Comparison of ENCODE assay signal across 7 cellular contexts in the genomic region with DNA sequence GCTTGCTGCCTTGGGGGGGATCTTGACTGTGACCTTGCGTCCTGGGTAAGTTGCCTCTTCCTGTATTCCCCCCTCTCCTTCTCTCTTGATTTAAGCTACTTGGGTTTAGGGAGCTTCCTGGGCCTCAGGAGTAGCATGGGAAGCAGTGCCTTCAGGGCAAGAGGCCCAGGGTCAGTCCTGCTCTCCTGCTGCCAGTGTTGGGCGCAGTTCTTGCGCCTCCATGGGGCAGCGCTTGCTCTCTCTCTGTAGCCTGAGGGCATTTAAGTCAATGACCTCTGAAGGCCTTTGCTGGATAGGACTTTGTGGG.
DNase-seq lines count a peak whose midpoint lies in the region; ATAC-seq and TF ChIP-seq lines count a peak whose summit lies in the region.

No MANE protein-coding gene starts in this region.

- H3K9ac ChIP-seq in stomach smooth muscle (ENCODE audit: low read length in 2 of 2) = peak overlapping the region; percentile 42 to 58

- H3K27me3 ChIP-seq in right lobe of liver = no peaks in the 10 kb centered on the region
- H3K27me3 ChIP-seq in stomach smooth muscle (ENCODE audit: control insufficient read depth in 1 of 2, insufficient read depth in 2 of 2, low read length in 2 of 2) = no peaks in the 10 kb centered on the region

- no peaks in the 10 kb centered on the region for H3K9me2 ChIP-seq in OCI-LY7 (ENCODE audit: insufficient read depth, low read length)

- peak overlapping the region; percentile 16; the same call in 1 of the 2 replicates for H2AFZ ChIP-seq in OCI-LY7 (ENCODE audit: low read length)

- WGBS in adipose tissue, 3 donors = 77 to 85% (median 82%) methylated on average over 4 of the region's 4 CpGs
- WGBS in right lobe of liver (ENCODE audit: insufficient coverage, low coverage, low lambda C conversion rate, missing lambda C conversion rate) = 80% methylated on average over 2 of the region's 4 CpGs

- peaks cover 6% of the 10 kb centered on the region for H3K4me1 ChIP-seq in OCI-LY7 (ENCODE audit: insufficient read depth, low read length, poor library complexity, severe bottlenecking)
- H3K4me1 ChIP-seq in right lobe of liver = peaks cover 0 to 14% (median 3%) of the 10 kb centered on the region in 4 donors
- peaks cover 40% of the 10 kb centered on the region for H3K4me1 ChIP-seq in stomach smooth muscle (ENCODE audit: control insufficient read depth, insufficient read depth, low read length)

- H3K27ac ChIP-seq in OCI-LY7 (ENCODE audit: low read depth, low read length, poor library complexity, severe bottlenecking) (no peak overlapping the region), adipose tissue (ENCODE audit: low read depth, low read length) (peak overlapping the region; percentile 80), right lobe of liver (peak overlapping the region; percentile 33 to 77 (median 71)), stomach smooth muscle (ENCODE audit: low read length) (peak overlapping the region; percentile 88)

- no peaks in the 10 kb centered on the region for H3K9me3 ChIP-seq in OCI-LY7 (ENCODE audit: low read length)
- no peaks in the 10 kb centered on the region for H3K9me3 ChIP-seq in right lobe of liver
- no peaks in the 10 kb centered on the region for H3K9me3 ChIP-seq in stomach smooth muscle (ENCODE audit: control insufficient read depth in 2 of 2, low read length in 2 of 2)

- no TSS peak for BruUV-seq in OCI-LY7 (replicated peaks; lab: Mats Ljungman, UMichigan)

- ATAC-seq in right lobe of liver = peak; percentile 47 to 84 (median 62)
- no peak for ATAC-seq in HG02970 (IDR thresholded peaks at IDR 0.05; ENCODE audit: low FRiP score, unreplicated experiment)

- DNase-seq in OCI-LY7 (ENCODE audit: low spot score) (no peak), right lobe of liver (no peak), GM19238 (ENCODE audit: insufficient read length, low spot score) (no peak), erythroblast (lab: John Stamatoyannopoulos, UW) (no peak)

- no peaks in the 10 kb centered on the region for H3K79me2 ChIP-seq in OCI-LY7 (ENCODE audit: insufficient read depth, low read depth, low read length)

- H4K20me1 ChIP-seq in OCI-LY7 (ENCODE audit: insufficient read depth, low read length) = no peaks in the 10 kb centered on the region

- H3K4me3 ChIP-seq in OCI-LY7 (ENCODE audit: low read depth, low read length, poor library complexity, severe bottlenecking) (no peak overlapping the region), right lobe of liver (no peak overlapping the region), stomach smooth muscle (ENCODE audit: low read length in 2 of 2) (peak overlapping the region; percentile 41 to 69)

- CTCF ChIA-PET in OCI-LY7 (lab: Charles Lee; ENCODE audit: unreplicated experiment) = no interaction called here

- peak overlapping the region; percentile 59; the same call in 1 of the 2 replicates for H3K4me2 ChIP-seq in OCI-LY7 (ENCODE audit: low read length)

- POLR2A ChIA-PET in OCI-LY7 (lab: Charles Lee) = no interaction called here

- TF ChIP-seq POLR2A in right lobe of liver (IDR thresholded peaks at IDR 0.05) (no peak), erythroblast (IDR thresholded peaks at IDR 0.05; ENCODE audit: low read length) (no peak)

- H3K36me3 ChIP-seq in OCI-LY7 (ENCODE audit: insufficient read depth, low read length) (no peaks in the 10 kb centered on the region), right lobe of liver (peaks cover 0 to 4% (median under 1%) of the 10 kb centered on the region in 4 donors), stomach smooth muscle (ENCODE audit: control insufficient read depth in 2 of 2, insufficient read depth in 2 of 2, low read length in 2 of 2) (peaks cover under 1 to 1% of the 10 kb centered on the region in 2 donors)

- intact Hi-C loops in OCI-LY7 (cut with micrococcal nuclease; ENCODE audit: unreplicated experiment) (no loop called here), right lobe of liver (cut with DNase I) (no loop called here)

- TF ChIP-seq CTCF in OCI-LY7 (conservative IDR thresholded peaks at IDR 0.05; ENCODE audit: low read length) (no peak), right lobe of liver (IDR thresholded peaks at IDR 0.05) (peak in 1 of 4 donors; percentile 31)

Comparison
In these comparisons a context has a peak if more than half of its experiments do, and no peak if none do; other contexts are left out.
1. H3K4me3 ChIP-seq: peak in stomach smooth muscle (2 of 2); none in OCI-LY7 (single experiment) and right lobe of liver (0 of 3).